Comparison of ENCODE assay signal across 19 cellular contexts in the genomic region with DNA sequence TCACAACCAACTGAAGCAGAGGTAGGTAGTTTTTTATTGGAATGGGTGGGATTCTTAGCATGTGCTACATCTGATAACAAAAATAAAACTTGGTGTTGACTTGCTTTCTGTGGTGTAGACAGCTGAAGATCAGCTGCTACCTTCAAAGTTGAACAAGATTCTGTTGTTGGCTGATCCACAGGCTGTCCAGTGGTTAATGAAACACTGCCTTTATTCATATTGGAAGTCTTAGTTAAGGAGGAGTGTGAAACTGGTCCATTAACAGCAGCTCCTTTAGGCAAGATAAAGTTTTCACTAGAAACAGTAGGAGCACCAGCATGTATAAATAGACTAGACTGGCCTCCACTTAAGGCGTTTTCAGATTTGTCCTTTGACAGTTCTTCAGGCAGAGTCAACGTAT.
"Had no signal": no experiment of that assay in that cellular context is flagged by ENCODE, and none has a peak within 500 bp of the region (broad histone marks: within the 10 kb centered on the region; RNA-seq: fewer than 3 reads in every experiment).

No MANE protein-coding gene starts in this region.

- DNase-seq: KBM-7, MG63, NCI-H1092, NCI-H1105 treated with DMSO at 0.1 percent for 48 hours, NCI-H1417 treated with DMSO at 0.1 percent for 48 hours, NCI-H146, NCI-H187, NCI-H2029, NCI-H2081 treated with DMSO at 0.1 percent for 48 hours, NCI-H2171, NCI-H226, NCI-H446, NCI-H510A, NCI-H524 treated with DMSO at 0.1 percent for 48 hours, NCI-H69, NCI-H774, RPMI8226, SHP77 had no signal

- H3K27me3 ChIP-seq: MG63 had no signal

- H3K4me3 ChIP-seq: MG63 had no signal

- ATAC-seq: SK-N-SH treated with all-trans-retinoic acid at 6 μM for 48 hours had no signal

- H3K9me3 ChIP-seq: MG63 had no signal
